In genomic region chr12:103841690-103842584, GRCh38 we compare ENCODE assay signal across 1 cellular context.
TF ChIP-seq lines count a peak whose summit lies in the region.

No MANE protein-coding gene starts in this region.

TF ChIP-seq in H1, 55 proteins besides CTCF, POLR2A, EP300 and RAD21 (continued from another document):
- TF ChIP-seq TAF1 (IDR thresholded peaks at IDR 0.05; ENCODE audit: low read depth, low read length) (0 out of 2 replicates have a peak, but pooled peaks have one; percentile 1), TBP (IDR thresholded peaks at IDR 0.05; ENCODE audit: low read depth, low read length) (peak; percentile 35; the same call in 1 of the 2 replicates), TAF7 (optimal IDR thresholded peaks at IDR 0.05; ENCODE audit: borderline replicate concordance, low read depth, low read length) (peak; percentile 36)
TF ChIP-seq in H1: peak in this region for 3.
